Comparison of ENCODE assay signal across 28 cellular contexts in the genomic region with DNA sequence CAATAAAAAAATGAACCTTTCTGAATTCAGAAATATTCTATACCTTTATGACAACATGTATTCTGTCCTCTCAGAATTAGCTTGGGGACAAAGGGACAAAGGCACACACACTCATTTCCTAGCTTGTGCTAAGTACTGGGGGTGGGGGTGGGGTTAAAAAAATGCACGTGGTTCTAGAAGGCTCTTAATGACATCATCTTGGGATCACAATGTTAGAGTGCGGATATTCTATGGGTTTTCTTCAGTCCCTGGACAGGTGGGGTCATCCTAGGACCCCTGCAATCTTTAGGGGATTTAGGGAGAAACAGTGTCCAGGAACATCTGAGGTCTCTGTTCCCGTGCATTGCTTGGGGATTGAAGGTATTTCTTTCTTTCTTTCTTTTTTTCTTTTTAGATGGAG. TPM values are rescaled to one million over a fixed set of nuclear protein-coding genes. Genes with fewer than 3 reads are reported as not detected.
DNase-seq lines count a peak whose midpoint lies in the region; ATAC-seq, FAIRE-seq and TF ChIP-seq lines count a peak whose summit lies in the region.
"Had no signal": no experiment of that assay in that cellular context is flagged by ENCODE, and none has a peak within 500 bp of the region (broad histone marks: within the 10 kb centered on the region; RNA-seq: fewer than 3 reads in every experiment).

No MANE protein-coding gene starts in this region.

- H3K9me3 ChIP-seq in HepG2 (ENCODE audit: low read length) (no peaks in the 10 kb centered on the region), right lobe of liver (no peaks in the 10 kb centered on the region), HEK293 (ENCODE audit: control insufficient read depth, insufficient read depth, low read depth, low read length) (no peaks in the 10 kb centered on the region), right cardiac atrium (ENCODE audit: control insufficient read depth, low read length) (no peaks in the 10 kb centered on the region)
- H3K9me3 ChIP-seq: BLaER1, gastroesophageal sphincter, left lung, ovary, suprapubic skin had no signal

- H3K27ac ChIP-seq in HepG2 (ENCODE audit: extremely low read length, insufficient read depth, low read length) (no peak overlapping the region), right lobe of liver (no peak overlapping the region), HEK293 (ENCODE audit: extremely low read depth, low read depth, low read length) (no peak overlapping the region), right cardiac atrium (ENCODE audit: low read length) (no peak overlapping the region)
- H3K27ac ChIP-seq: gastroesophageal sphincter, HL-60, ovary, suprapubic skin had no signal

- peaks cover 2 to 3% (median 3%) of the 10 kb centered on the region in 3 donors for H3K27me3 Mint-ChIP-seq in immature natural killer cell (ENCODE audit: low read depth in 3 of 3)
- no peaks in the 10 kb centered on the region for H3K27me3 Mint-ChIP-seq in stimulated activated naive CD8-positive, alpha-beta T cell treated with anti-CD3 and anti-CD28 coated beads, Interleukin-15, amount 100 ng/mL, for 72 hours

- peak overlapping the region; percentile 18 to 60 (median 32) for H3K27ac Mint-ChIP-seq in immature natural killer cell
- peak overlapping the region; percentile 63 to 95 for H3K27ac Mint-ChIP-seq in stimulated activated naive CD8-positive, alpha-beta T cell treated with anti-CD3 and anti-CD28 coated beads, Interleukin-15, amount 100 ng/mL, for 72 hours
- H3K27ac Mint-ChIP-seq: T-helper 1 cell treated with Interleukin-12 subunit alpha and Interleukin-12 subunit beta and Interleukin-4 antibody, amounts not matched to agents 30 μg/mL and 1 μg/mL, for 36 hours had no signal

- no peak for DNase-seq in HepG2 (ENCODE audit: low spot score)
- no peak for DNase-seq in right lobe of liver
- no peak for DNase-seq in immature natural killer cell
- no peak for DNase-seq in stimulated activated naive CD8-positive, alpha-beta T cell treated with anti-CD3 and anti-CD28 coated beads, Interleukin-15, amount 100 ng/mL, for 72 hours
- DNase-seq in globus pallidus (ENCODE audit: low spot score), result no peak
- DNase-seq in right cardiac atrium, result no peak
- DNase-seq in left colon, result no peak
- DNase-seq: activated CD4-positive, CD25-positive, alpha-beta regulatory T cell treated with anti-CD3 and anti-CD28 coated beads, Interleukin-2, amount 50 U/mL, for 72 hours; activated T-cell treated with anti-CD3 and anti-CD28 coated beads, Interleukin-2, amount 50 U/mL, for 72 hours; central memory CD4-positive, alpha-beta T cell; dermis blood vessel endothelial cell; Kasumi-1; left lung; mesendoderm; NCI-H1436 treated with DMSO at 0.1 percent for 48 hours; NCI-H2107; NCI-H446 treated with DMSO at 0.1 percent for 48 hours; ovary; RPMI8226 had no signal

- POLR2A ChIA-PET in HepG2 (lab: Yijun Ruan, JAX) (no interaction called here), HEK293 (lab: Yijun Ruan, JAX) (interaction anchor here (0.6 kb wide), 1 partner anchor 10 kb away, joined by 4 read pairs; no protein-coding TSS in a partner anchor)

- H3K4me1 ChIP-seq in HepG2 (ENCODE audit: insufficient read depth, low read length) (peaks cover 17% of the 10 kb centered on the region), right lobe of liver (peaks cover 0 to 32% (median 7%) of the 10 kb centered on the region in 4 donors), HEK293 (ENCODE audit: control insufficient read depth, insufficient read depth, low read length) (peaks cover 14% of the 10 kb centered on the region), right cardiac atrium (ENCODE audit: control insufficient read depth, insufficient read depth, low read length) (peaks cover 14% of the 10 kb centered on the region)

- H3K27me3 ChIP-seq in HepG2 (ENCODE audit: control insufficient read depth in 1 of 2, insufficient read depth in 2 of 2, low read length in 2 of 2) (no peaks in the 10 kb centered on the region), right lobe of liver (no peaks in the 10 kb centered on the region), right cardiac atrium (ENCODE audit: control insufficient read depth, insufficient read depth) (no peaks in the 10 kb centered on the region)
- H3K27me3 ChIP-seq: BLaER1, gastroesophageal sphincter, left lung, ovary, suprapubic skin had no signal

- TF ChIP-seq POLR2A in HepG2 (IDR thresholded peaks at IDR 0.05; ENCODE audit: insufficient read depth in 1 of 2, low read depth in 2 of 2, low read length in 2 of 2) (no peak), right lobe of liver (IDR thresholded peaks at IDR 0.05) (no peak)

- no peak for TF ChIP-seq EP300 in HepG2 (IDR thresholded peaks at IDR 0.05; ENCODE audit: low read depth in 2 of 2, low read length in 2 of 2)
- TF ChIP-seq EP300 in HepG2 (CRISPR knock-in tag; IDR thresholded peaks at IDR 0.05; ENCODE audit: borderline replicate concordance), result no peak

- TF ChIP-seq CTCF in HepG2 (CRISPR knock-in tag; IDR thresholded peaks at IDR 0.05) (no peak), right lobe of liver (IDR thresholded peaks at IDR 0.05) (no peak), HEK293 (tag by site-specific recombination; IDR thresholded peaks at IDR 0.05) (no peak)

- H4K20me1 ChIP-seq in HepG2 (ENCODE audit: insufficient read depth, low read length), result peaks cover 21% of the 10 kb centered on the region

- CTCF ChIA-PET in HepG2 (lab: Yijun Ruan, JAX; ENCODE audit: low intra/inter-chr PET ratio, low total read pairs), result no interaction called here
- CTCF ChIA-PET in HEK293 (lab: Yijun Ruan, JAX), result interaction anchor here (0.6 to 2.0 kb wide), 2 partner anchors 10 to 63 kb away, joined by 3 to 6 read pairs; no protein-coding TSS in a partner anchor

- ATAC-seq in HepG2, result no peak
- ATAC-seq in right lobe of liver, result no peak
- ATAC-seq in stimulated activated naive CD8-positive, alpha-beta T cell treated with anti-CD3 and anti-CD28 coated beads, Interleukin-15, amount 100 ng/mL, for 72 hours, result no peak
- ATAC-seq in right cardiac atrium, result no peak
- ATAC-seq in left colon, result no peak
- ATAC-seq: activated naive CD4-positive, alpha-beta T cell treated with anti-CD3 and anti-CD28 coated beads, Interleukin-2, amount 50 U/mL, for 72 hours; activated T-cell treated with anti-CD3 and anti-CD28 coated beads, Interleukin-2, amount 50 U/mL, for 72 hours; gastroesophageal sphincter; left lung had no signal

- H3K36me3 ChIP-seq in HepG2 (replicated peaks in 1 of 2; ENCODE audit: control insufficient read depth in 1 of 2, insufficient read depth in 2 of 2, low read length in 2 of 2) (no peaks in the 10 kb centered on the region; a peak in 1 of 5 replicates), right lobe of liver (no peaks in the 10 kb centered on the region), HEK293 (ENCODE audit: control insufficient read depth in 2 of 2, insufficient read depth in 1 of 2, low read length in 2 of 2) (peaks cover 5 to 10% of the 10 kb centered on the region in 2 experiments; a peak in 2 of 3 replicates)
- H3K36me3 ChIP-seq: gastroesophageal sphincter, left lung, ovary, suprapubic skin had no signal

- intact Hi-C loops in HepG2 (cut with micrococcal nuclease; ENCODE audit: unreplicated experiment) (no loop called here), right lobe of liver (cut with DNase I) (no loop called here), right cardiac atrium (cut with DNase I) (no loop called here), left colon (cut with DNase I, micrococcal nuclease) (no loop called here)

- no peak overlapping the region for H3K4me3 Mint-ChIP-seq in immature natural killer cell
- H3K4me3 Mint-ChIP-seq in stimulated activated naive CD8-positive, alpha-beta T cell treated with anti-CD3 and anti-CD28 coated beads, Interleukin-15, amount 100 ng/mL, for 72 hours, result no peak overlapping the region
- H3K4me3 Mint-ChIP-seq: activated T-cell treated with anti-CD3 and anti-CD28 coated beads, Interleukin-2, amount 50 U/mL, for 72 hours; T-helper 1 cell treated with Interleukin-12 subunit alpha and Interleukin-12 subunit beta and Interleukin-4 antibody, amounts not matched to agents 30 μg/mL and 1 μg/mL, for 36 hours had no signal

- in situ Hi-C loops in HepG2 (cut with HindIII; ENCODE audit: extremely low pct_ligation_motif_present, low pct_unique_long_range_greater_than_20kb), result no loop called here

- no peak for TF ChIP-seq RAD21 in HepG2 (CRISPR knock-in tag; IDR thresholded peaks at IDR 0.05)

- no peaks in the 10 kb centered on the region for H3K9me3 Mint-ChIP-seq in immature natural killer cell
- H3K9me3 Mint-ChIP-seq in stimulated activated naive CD8-positive, alpha-beta T cell treated with anti-CD3 and anti-CD28 coated beads, Interleukin-15, amount 100 ng/mL, for 72 hours, result no peaks in the 10 kb centered on the region
- H3K9me3 Mint-ChIP-seq: activated naive CD4-positive, alpha-beta T cell treated with anti-CD3 and anti-CD28 coated beads, Interleukin-2, amount 50 U/mL, for 72 hours; activated T-cell treated with anti-CD3 and anti-CD28 coated beads, Interleukin-2, amount 50 U/mL, for 72 hours; T-helper 1 cell treated with Interleukin-12 subunit alpha and Interleukin-12 subunit beta and Interleukin-4 antibody, amounts not matched to agents 30 μg/mL and 1 μg/mL, for 36 hours had no signal

- peaks cover 90 to 98% of the 10 kb centered on the region in 2 donors for H3K4me1 Mint-ChIP-seq in immature natural killer cell
- peaks cover 87% of the 10 kb centered on the region for H3K4me1 Mint-ChIP-seq in stimulated activated naive CD8-positive, alpha-beta T cell treated with anti-CD3 and anti-CD28 coated beads, Interleukin-15, amount 100 ng/mL, for 72 hours

- peaks cover 93% of the 10 kb centered on the region for H3K79me2 ChIP-seq in HepG2 (ENCODE audit: insufficient read depth, low read length)

- no peaks in the 10 kb centered on the region for H3K36me3 Mint-ChIP-seq in immature natural killer cell

- no peak overlapping the region for H3K4me2 ChIP-seq in HepG2 (ENCODE audit: low read depth, low read length)
- H3K4me2 ChIP-seq: BLaER1, smooth muscle cell had no signal

- no peak overlapping the region for H3K9ac ChIP-seq in HepG2 (ENCODE audit: insufficient read depth, low read depth, low read length)
- H3K9ac ChIP-seq: BLaER1 had no signal

- BruUV-seq in HepG2 (replicated peaks; lab: Mats Ljungman, UMichigan), result no TSS peak

- 75% methylated on average over 3 of the region's 3 CpGs for WGBS in HepG2 (ENCODE audit: low lambda C conversion rate)
- WGBS in right lobe of liver (ENCODE audit: insufficient coverage, low coverage, low lambda C conversion rate, missing lambda C conversion rate), result 55% methylated on average over 3 of the region's 3 CpGs
- 56% methylated on average over 3 of the region's 3 CpGs for WGBS in right cardiac atrium

- H3K4me3 ChIP-seq in HepG2 (replicated peaks in 1 of 3; ENCODE audit: insufficient read depth in 1 of 3, low read depth in 2 of 3, low read length in 3 of 3), result no peak overlapping the region
- no peak overlapping the region for H3K4me3 ChIP-seq in right lobe of liver
- H3K4me3 ChIP-seq in HEK293 (ENCODE audit: low read depth, low read length), result no peak overlapping the region
- H3K4me3 ChIP-seq in right cardiac atrium (ENCODE audit: low read length), result no peak overlapping the region
- H3K4me3 ChIP-seq: BLaER1, gastroesophageal sphincter, left lung, ovary, smooth muscle cell, suprapubic skin had no signal

- H2AFZ ChIP-seq in HepG2 (ENCODE audit: low read length), result no peak overlapping the region

- no peak for FAIRE-seq in HepG2 (lab: Jason Lieb, UNC)
- FAIRE-seq: D721Med had no signal

RNA-seq across cellular contexts. Expression of gene GATAD2A, which starts 21.8 kb away (rescaled TPM):
- 25.1 and 28.6 TPM in 2 replicates for total RNA-seq in HepG2 (2016; rRNA removed; fragmentation: Illumina TruSeq; extraction: Trizol)
- 10.8 and 13.3 TPM in 2 replicates for total RNA-seq in HepG2 (2016; cell fraction: cytosol; rRNA removed; fragmentation: Illumina TruSeq; extraction: Trizol; ENCODE audit: low read depth)
- total RNA-seq in HepG2 (2016; cell fraction: insoluble cytoplasmic fraction; rRNA removed; fragmentation: Illumina TruSeq; extraction: Trizol), result 24.5 and 30.0 TPM in 2 replicates
- 43.4 and 51.5 TPM in 2 replicates for total RNA-seq in HepG2 (2016; cell fraction: membrane; rRNA removed; fragmentation: Illumina TruSeq; extraction: Trizol)
- total RNA-seq in HepG2 (2016; cell fraction: nucleus; rRNA removed; fragmentation: Illumina TruSeq; extraction: Trizol), result 19.5 and 24.3 TPM in 2 replicates
- polyA plus RNA-seq in HepG2 (2011; rRNA removed), result 15.1 and 16.8 TPM in 2 replicates
- polyA plus RNA-seq in HepG2 (2011; cell fraction: cytosol; rRNA removed), result 10.5 and 13.4 TPM in 2 replicates
- 17.3 and 19.1 TPM in 2 replicates for polyA plus RNA-seq in HepG2 (2011; cell fraction: nucleus; rRNA removed)
- 19.3 and 26.1 TPM in 2 replicates for polyA plus RNA-seq in HepG2 (2012)
- 13.2 and 13.4 TPM in 2 replicates for polyA plus RNA-seq in HepG2 (2016; cell fraction: cytosol; fragmentation: Illumina TruSeq; extraction: Trizol; ENCODE audit: low read depth)
- 38.8 and 59.1 TPM in 2 replicates for polyA plus RNA-seq in HepG2 (2016; cell fraction: insoluble cytoplasmic fraction; fragmentation: Illumina TruSeq; extraction: Trizol; ENCODE audit: low read depth)
- 38.7 and 46.4 TPM in 2 replicates for polyA plus RNA-seq in HepG2 (2016; cell fraction: membrane; fragmentation: Illumina TruSeq; extraction: Trizol; ENCODE audit: low read depth)
- 43.6 and 47.2 TPM in 2 replicates for polyA plus RNA-seq in HepG2 (2016; cell fraction: nucleus; fragmentation: Illumina TruSeq; extraction: Trizol; ENCODE audit: insufficient read depth, low read depth)
- 16.0 and 18.2 TPM in 2 replicates for polyA minus RNA-seq in HepG2 (2011; rRNA and poly(A)+ RNA removed; ENCODE audit: low replicate concordance)
- 24.2 and 24.4 TPM in 2 replicates for polyA minus RNA-seq in HepG2 (2011; cell fraction: cytosol; rRNA and poly(A)+ RNA removed)
- 11.5 and 14.5 TPM in 2 replicates for polyA minus RNA-seq in HepG2 (2011; cell fraction: nucleus; rRNA and poly(A)+ RNA removed)
- total RNA-seq in right lobe of liver, result 10 to 100 TPM; 23.9 to 59.6 (median 39.2) TPM
- 10 to 100 TPM in 2 of 3 donors, 1 to 10 TPM in 1; 8.8 to 48.5 (median 21.0) TPM for polyA plus RNA-seq in immature natural killer cell
- 10 to 100 TPM; 31.4 to 53.9 (median 36.0) TPM for total RNA-seq in right cardiac atrium
- 12.2 TPM for polyA plus RNA-seq in right cardiac atrium
- 100 to 1,000 TPM; 104 to 135 TPM for total RNA-seq in left colon

Comparison
In these comparisons a context has a peak if more than half of its experiments do, and no peak if none do; other contexts are left out.
1. Of the 63 proteins assayed by ChIP-seq in both HepG2 and HEK293: peak only in HepG2: none; only in HEK293: ATF2; in both: none; in neither: 62.